Comparison of ENCODE assay signal across 1 cellular context in the genomic region with DNA sequence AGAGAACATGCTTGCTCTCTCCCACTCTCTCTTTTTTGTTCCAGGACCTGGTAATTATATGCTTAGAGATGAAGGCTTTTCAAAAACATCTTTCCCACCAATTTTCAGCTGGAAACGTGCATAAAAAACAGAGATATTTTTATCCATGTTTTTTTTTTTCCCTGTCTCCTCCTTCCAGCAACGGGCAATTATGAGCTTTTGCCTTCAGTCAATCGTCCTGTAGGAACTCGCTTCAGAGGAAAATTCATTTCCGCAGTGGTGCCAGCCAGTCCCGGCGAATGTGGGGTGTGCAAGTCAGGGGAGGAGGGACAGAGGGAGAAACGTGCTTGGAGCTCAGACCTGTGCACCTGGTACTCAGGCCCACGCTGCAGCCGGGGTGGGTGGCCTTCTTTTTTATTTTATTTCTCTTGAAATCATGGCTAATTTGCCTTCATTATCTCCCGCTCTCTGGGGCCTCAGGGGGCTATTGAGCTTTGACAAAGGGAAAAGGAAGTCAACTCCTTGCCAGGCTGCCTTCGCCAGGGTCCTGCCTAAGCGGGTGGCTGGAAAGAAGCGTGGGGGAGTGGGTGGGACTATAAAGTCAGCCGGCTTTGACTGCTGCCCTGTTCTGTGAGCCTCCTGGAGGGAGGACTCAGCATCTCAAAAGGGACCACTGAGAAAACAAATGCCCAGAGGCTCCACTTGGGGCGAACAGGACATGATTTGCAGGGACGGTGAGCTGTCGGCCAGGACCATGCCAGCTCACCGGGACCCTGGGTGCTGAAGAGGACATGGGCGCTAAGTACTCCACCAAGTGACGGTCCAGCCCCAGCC.
A peak's percentile ranks its signal among the peaks of the same experiment; 100 is the strongest.
TF ChIP-seq lines count a peak whose summit lies in the region.

No MANE protein-coding gene starts in this region.

TF ChIP-seq in H1, 55 proteins besides CTCF, POLR2A, EP300 and RAD21:
- TF ChIP-seq CREB1 (IDR thresholded peaks at IDR 0.05): no peak
- TF ChIP-seq SIN3A (conservative IDR thresholded peaks at IDR 0.05 in 1 of 2, IDR thresholded peaks at IDR 0.05 in 1 of 2; ENCODE audit: low read depth in 1 of 2, low read length in 2 of 2): peak; percentile 23 to 66; a peak in 2 of 4 replicates
- peak; percentile 63 for TF ChIP-seq ASH2L (IDR thresholded peaks at IDR 0.05; ENCODE audit: low read length)
- peak; percentile 8 for TF ChIP-seq TAF7 (optimal IDR thresholded peaks at IDR 0.05; ENCODE audit: borderline replicate concordance, low read depth, low read length)
- TF ChIP-seq, protein P1, sequence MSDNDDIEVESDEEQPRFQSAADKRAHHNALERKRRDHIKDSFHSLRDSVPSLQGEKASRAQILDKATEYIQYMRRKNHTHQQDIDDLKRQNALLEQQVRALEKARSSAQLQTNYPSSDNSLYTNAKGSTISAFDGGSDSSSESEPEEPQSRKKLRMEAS (IDR thresholded peaks at IDR 0.05): peak; percentile 66; the same call in 1 of the 2 replicates
- peak; percentile 88 for TF ChIP-seq CTBP2 (IDR thresholded peaks at IDR 0.05; ENCODE audit: borderline replicate concordance, insufficient read depth, insufficient read length, low read length)
- TF ChIP-seq HDAC2 (IDR thresholded peaks at IDR 0.05; ENCODE audit: borderline replicate concordance in 1 of 2, low read depth in 2 of 2, low read length in 2 of 2): 0 out of 4 replicates have a peak, but pooled peaks have one; percentile 14 to 30
- TF ChIP-seq, protein P2, sequence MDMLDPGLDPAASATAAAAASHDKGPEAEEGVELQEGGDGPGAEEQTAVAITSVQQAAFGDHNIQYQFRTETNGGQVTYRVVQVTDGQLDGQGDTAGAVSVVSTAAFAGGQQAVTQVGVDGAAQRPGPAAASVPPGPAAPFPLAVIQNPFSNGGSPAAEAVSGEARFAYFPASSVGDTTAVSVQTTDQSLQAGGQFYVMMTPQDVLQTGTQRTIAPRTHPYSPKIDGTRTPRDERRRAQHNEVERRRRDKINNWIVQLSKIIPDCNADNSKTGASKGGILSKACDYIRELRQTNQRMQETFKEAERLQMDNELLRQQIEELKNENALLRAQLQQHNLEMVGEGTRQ (IDR thresholded peaks at IDR 0.05; ENCODE audit: low read length): no peak
- TF ChIP-seq NANOG (IDR thresholded peaks at IDR 0.05; ENCODE audit: insufficient read depth, low read depth, low read length, poor library complexity, severe bottlenecking): peak; percentile 31
